Comparison of ENCODE assay signal across 14 cellular contexts in genomic region chr13:27536361-27537101, GRCh38.
A peak's percentile ranks its signal among the peaks of the same experiment; 100 is the strongest.
DNase-seq lines count a peak whose midpoint lies in the region; ATAC-seq, FAIRE-seq and TF ChIP-seq lines count a peak whose summit lies in the region.
"Had no signal": no experiment of that assay in that cellular context is flagged by ENCODE, and none has a peak within 500 bp of the region (broad histone marks: within the 10 kb centered on the region; RNA-seq: fewer than 3 reads in every experiment).

No MANE protein-coding gene starts in this region.

- peaks cover 6% of the 10 kb centered on the region for H3K27me3 Mint-ChIP-seq in neural progenitor cell (ENCODE audit: insufficient read depth, low read depth)
- H3K27me3 Mint-ChIP-seq in immature natural killer cell (ENCODE audit: low read depth in 3 of 3): peaks cover 0 to 4% (median under 1%) of the 10 kb centered on the region in 3 donors
- peaks cover 4% of the 10 kb centered on the region for H3K27me3 Mint-ChIP-seq in osteocyte (ENCODE audit: unreplicated experiment)

- H2BK5ac ChIP-seq in IMR-90 (ENCODE audit: low read depth, low read length, poor library complexity, severe bottlenecking): no peak overlapping the region

- no peak overlapping the region for H4K91ac ChIP-seq in IMR-90 (ENCODE audit: insufficient read depth, low read depth, low read length)

- no peak overlapping the region for H4K5ac ChIP-seq in IMR-90 (ENCODE audit: low read depth, low read length)

- H3K9ac ChIP-seq in IMR-90 (ENCODE audit: low read depth, low read length) (no peak overlapping the region), neural progenitor cell (no peak overlapping the region)
- H3K9ac ChIP-seq: BLaER1 had no signal

- TF ChIP-seq CTCF in A549 (IDR thresholded peaks at IDR 0.05): no peak
- TF ChIP-seq CTCF in IMR-90 (conservative IDR thresholded peaks at IDR 0.05; ENCODE audit: low read depth, low read length): no peak
- TF ChIP-seq CTCF in foreskin keratinocyte (conservative IDR thresholded peaks at IDR 0.05): no peak
- no peak for TF ChIP-seq CTCF in neural progenitor cell (IDR thresholded peaks at IDR 0.05)
- TF ChIP-seq CTCF in osteocyte (IDR thresholded peaks at IDR 0.05): no peak

- peak overlapping the region; percentile 55 for H3K4me3 Mint-ChIP-seq in neural progenitor cell
- H3K4me3 Mint-ChIP-seq in immature natural killer cell: no peak overlapping the region
- H3K4me3 Mint-ChIP-seq in osteocyte (ENCODE audit: unreplicated experiment): no peak overlapping the region
- H3K4me3 Mint-ChIP-seq: HFFc6 had no signal

- TF ChIP-seq POLR2A in A549 (IDR thresholded peaks at IDR 0.05; ENCODE audit: low read length) (no peak), IMR-90 (IDR thresholded peaks at IDR 0.05; ENCODE audit: low read depth, low read length) (no peak)

- no peak overlapping the region for H3K27ac Mint-ChIP-seq in neural progenitor cell
- H3K27ac Mint-ChIP-seq in immature natural killer cell: peak overlapping the region in 1 of 6 donors; percentile 16
- H3K27ac Mint-ChIP-seq in osteocyte (ENCODE audit: unreplicated experiment): no peak overlapping the region
- H3K27ac Mint-ChIP-seq: HFFc6 had no signal

- peaks cover 2% of the 10 kb centered on the region; the same call in 1 of the 2 replicates for H3K27me3 ChIP-seq in IMR-90 (ENCODE audit: control insufficient read depth, insufficient read depth, low read length)
- no peaks in the 10 kb centered on the region for H3K27me3 ChIP-seq in foreskin keratinocyte
- peaks cover 3% of the 10 kb centered on the region for H3K27me3 ChIP-seq in neural progenitor cell
- H3K27me3 ChIP-seq: BLaER1 had no signal

- ATAC-seq in A549 (no peak), IMR-90 (ENCODE audit: low read depth) (no peak), foreskin keratinocyte (peak; percentile 63)

- in situ Hi-C loops in IMR-90 (cut with MboI; ENCODE audit: low sequenced_read_pairs): loop anchor here (5.0 to 25.0 kb wide), 2 partner anchors 291 to 451 kb away; partner anchors contain the start of gene URAD

- H3K4ac ChIP-seq in IMR-90 (ENCODE audit: low read depth, low read length): no peak overlapping the region

- H4K20me1 ChIP-seq in IMR-90 (ENCODE audit: insufficient read depth, low read length) (no peaks in the 10 kb centered on the region), neural progenitor cell (ENCODE audit: low read depth) (no peaks in the 10 kb centered on the region)
- H4K20me1 ChIP-seq: BLaER1 had no signal

- H3K36me3 Mint-ChIP-seq in neural progenitor cell (no peaks in the 10 kb centered on the region), immature natural killer cell (no peaks in the 10 kb centered on the region), osteocyte (ENCODE audit: unreplicated experiment) (no peaks in the 10 kb centered on the region)

- no peak overlapping the region for H3K14ac ChIP-seq in IMR-90 (replicated peaks; ENCODE audit: low read depth, low read length)

- H2BK20ac ChIP-seq in IMR-90 (ENCODE audit: low read depth, low read length): no peak overlapping the region

- TF ChIP-seq RAD21 in A549 (conservative IDR thresholded peaks at IDR 0.05 in 1 of 2, IDR thresholded peaks at IDR 0.05 in 1 of 2) (no peak), IMR-90 (IDR thresholded peaks at IDR 0.05; ENCODE audit: low read length) (no peak)

- WGBS in A549 (ENCODE audit: missing lambda C conversion rate): 90% methylated on average over 8 of the region's 10 CpGs
- 80% methylated on average over 1 of the region's 10 CpGs; no CpG with 5 or more reads in 1 of the 2 experiments for WGBS in IMR-90 (ENCODE audit: extremely low coverage in 2 of 2, insufficient read length in 1 of 2), 2 experiments

- no peak overlapping the region for H3K18ac ChIP-seq in IMR-90 (ENCODE audit: low read depth, low read length)

- no peaks in the 10 kb centered on the region for H3K9me3 ChIP-seq in A549
- H3K9me3 ChIP-seq in IMR-90 (ENCODE audit: control insufficient read depth, insufficient read depth, low read length): no peaks in the 10 kb centered on the region
- no peaks in the 10 kb centered on the region for H3K9me3 ChIP-seq in neural progenitor cell (ENCODE audit: low read depth)
- H3K9me3 ChIP-seq: BLaER1 had no signal

- BruUV-seq in IMR-90 (replicated peaks; lab: Mats Ljungman, UMichigan): no TSS peak

- H4K8ac ChIP-seq in IMR-90 (ENCODE audit: low read depth in 2 of 2, low read length in 2 of 2): no peak overlapping the region

- POLR2A ChIA-PET in A549 (lab: Yijun Ruan, JAX) (no interaction called here), IMR-90 (lab: Charles Lee; ENCODE audit: unreplicated experiment) (no interaction called here)

- H3K23ac ChIP-seq in IMR-90 (ENCODE audit: low read depth, low read length): no peak overlapping the region

- H3K56ac ChIP-seq in IMR-90 (ENCODE audit: extremely low read depth, insufficient read depth, low read length): no peak overlapping the region

- H3K36me3 ChIP-seq in IMR-90 (ENCODE audit: control insufficient read depth, insufficient read depth, low read length): no peaks in the 10 kb centered on the region
- H3K36me3 ChIP-seq in neural progenitor cell: no peaks in the 10 kb centered on the region
- H3K36me3 ChIP-seq: BLaER1 had no signal

- no peaks in the 10 kb centered on the region for H3K79me1 ChIP-seq in IMR-90 (ENCODE audit: low read depth in 1 of 2, low read length in 2 of 2)

- no peak overlapping the region for H2AFZ ChIP-seq in IMR-90 (replicated peaks; ENCODE audit: low read length, poor library complexity)
- no peak overlapping the region for H2AFZ ChIP-seq in neural progenitor cell (replicated peaks)
- H2AFZ ChIP-seq: PC-9 had no signal

- CTCF ChIA-PET in A549 (lab: Yijun Ruan, JAX) (interaction anchor here (1.2 to 6.4 kb wide), 3 partner anchors 13 to 294 kb away, joined by 3 to 95 read pairs (median 5); no protein-coding TSS in a partner anchor), IMR-90 (lab: Yijun Ruan, JAX) (interaction anchor here (0.9 to 4.4 kb wide), 2 partner anchors 290 kb away, joined by 4 to 33 read pairs; no protein-coding TSS in a partner anchor)

- H3K79me2 ChIP-seq in neural progenitor cell (ENCODE audit: low read depth): no peaks in the 10 kb centered on the region

- dilution Hi-C loops in IMR-90 (cut with HindIII; ENCODE audit: low sequenced_read_pairs, unreplicated experiment): no loop called here

- peaks cover 3% of the 10 kb centered on the region for H3F3A ChIP-seq in neural progenitor cell (ENCODE audit: low read depth)

- H2BK120ac ChIP-seq in IMR-90 (ENCODE audit: low read depth, low read length): no peak overlapping the region

- H2AK9ac ChIP-seq in IMR-90 (replicated peaks; ENCODE audit: low read depth, low read length, poor library complexity): no peak overlapping the region

- no peak overlapping the region for H3K27ac ChIP-seq in A549
- no peak overlapping the region for H3K27ac ChIP-seq in IMR-90 (ENCODE audit: insufficient read depth, low read length)
- no peak overlapping the region for H3K27ac ChIP-seq in foreskin keratinocyte
- H3K27ac ChIP-seq in neural progenitor cell: no peak overlapping the region
- H3K27ac ChIP-seq: BLaER1, PC-9 had no signal

- H3K4me1 ChIP-seq in A549 (no peaks in the 10 kb centered on the region), IMR-90 (ENCODE audit: control insufficient read depth, insufficient read depth, low read length) (peaks cover under 1% of the 10 kb centered on the region; the same call in 1 of the 2 replicates), foreskin keratinocyte (no peaks in the 10 kb centered on the region), neural progenitor cell (peaks cover 9% of the 10 kb centered on the region)

- H3K4me3 ChIP-seq in A549 (no peak overlapping the region), IMR-90 (ENCODE audit: insufficient read depth, low read depth, low read length) (no peak overlapping the region), neural progenitor cell (no peak overlapping the region)
- H3K4me3 ChIP-seq: BLaER1, PC-9 had no signal

- intact Hi-C loops in IMR-90 (cut with micrococcal nuclease): loop anchor here (10.0 kb wide), 1 partner anchor 258 kb away; the partner anchor contains the start of gene GSX1

- H2AK5ac ChIP-seq in IMR-90 (ENCODE audit: low read depth, low read length): no peak overlapping the region

- H3K4me1 Mint-ChIP-seq in neural progenitor cell (peaks cover 27% of the 10 kb centered on the region), immature natural killer cell (peaks cover 11 to 12% of the 10 kb centered on the region in 2 donors), osteocyte (ENCODE audit: unreplicated experiment) (peaks cover 6% of the 10 kb centered on the region)

- FAIRE-seq in A549 (lab: Jason Lieb, UNC): no peak

- no peak overlapping the region for H2BK15ac ChIP-seq in IMR-90 (ENCODE audit: low read depth, low read length)

- no peak overlapping the region for H3K4me2 ChIP-seq in A549
- H3K4me2 ChIP-seq in IMR-90 (ENCODE audit: low read depth, low read length): no peak overlapping the region
- H3K4me2 ChIP-seq in neural progenitor cell: no peak overlapping the region
- H3K4me2 ChIP-seq: BLaER1, PC-9 had no signal

- peaks cover 3% of the 10 kb centered on the region; the same call in 1 of the 2 replicates for H3K9me1 ChIP-seq in IMR-90 (ENCODE audit: insufficient read depth, low read length)

- no peaks in the 10 kb centered on the region for H3K9me3 Mint-ChIP-seq in neural progenitor cell
- H3K9me3 Mint-ChIP-seq in immature natural killer cell: no peaks in the 10 kb centered on the region
- no peaks in the 10 kb centered on the region for H3K9me3 Mint-ChIP-seq in osteocyte (ENCODE audit: unreplicated experiment)
- H3K9me3 Mint-ChIP-seq: HFFc6 had no signal

- no peak for DNase-seq in A549 (ENCODE audit: low read depth in 1 of 2, low spot score in 1 of 2)
- DNase-seq in IMR-90: no peak
- peak in 1 of 2 donors; percentile 29 for DNase-seq in foreskin keratinocyte
- DNase-seq in neural progenitor cell (ENCODE audit: low spot score): no peak
- DNase-seq in immature natural killer cell: no peak
- DNase-seq in NCI-H1105 (lab: John Stamatoyannopoulos, UW): no peak
- no peak for DNase-seq in osteocyte (ENCODE audit: extremely low spot score, unreplicated experiment)
- DNase-seq: DMS 273 treated with DMSO at 0.1 percent for 48 hours, HFFc6, NCI-H1417 treated with DMSO at 0.1 percent for 48 hours, NCI-H2029, NCI-H526 treated with DMSO at 0.1 percent for 48 hours, PC-9 had no signal

- no peak for TF ChIP-seq EP300 in A549 (IDR thresholded peaks at IDR 0.05)

TF ChIP-seq in A549, 52 proteins besides CTCF, POLR2A, EP300 and RAD21:
- TF ChIP-seq MAFK (IDR thresholded peaks at IDR 0.05; ENCODE audit: partially characterized antibody): peak; percentile 51
- no peak for TF ChIP-seq ZFP36 (IDR thresholded peaks at IDR 0.05; ENCODE audit: borderline replicate concordance, partially characterized antibody)

TF ChIP-seq in IMR-90, 13 proteins besides CTCF, POLR2A, EP300 and RAD21:
- TF ChIP-seq MAFK (IDR thresholded peaks at IDR 0.05; ENCODE audit: low read depth, low read length) (peak; percentile 52), CHD1 (IDR thresholded peaks at IDR 0.05; ENCODE audit: low read depth, low read length) (no peak)
